Comparison of ENCODE assay signal across 8 cellular contexts in the genomic region with DNA sequence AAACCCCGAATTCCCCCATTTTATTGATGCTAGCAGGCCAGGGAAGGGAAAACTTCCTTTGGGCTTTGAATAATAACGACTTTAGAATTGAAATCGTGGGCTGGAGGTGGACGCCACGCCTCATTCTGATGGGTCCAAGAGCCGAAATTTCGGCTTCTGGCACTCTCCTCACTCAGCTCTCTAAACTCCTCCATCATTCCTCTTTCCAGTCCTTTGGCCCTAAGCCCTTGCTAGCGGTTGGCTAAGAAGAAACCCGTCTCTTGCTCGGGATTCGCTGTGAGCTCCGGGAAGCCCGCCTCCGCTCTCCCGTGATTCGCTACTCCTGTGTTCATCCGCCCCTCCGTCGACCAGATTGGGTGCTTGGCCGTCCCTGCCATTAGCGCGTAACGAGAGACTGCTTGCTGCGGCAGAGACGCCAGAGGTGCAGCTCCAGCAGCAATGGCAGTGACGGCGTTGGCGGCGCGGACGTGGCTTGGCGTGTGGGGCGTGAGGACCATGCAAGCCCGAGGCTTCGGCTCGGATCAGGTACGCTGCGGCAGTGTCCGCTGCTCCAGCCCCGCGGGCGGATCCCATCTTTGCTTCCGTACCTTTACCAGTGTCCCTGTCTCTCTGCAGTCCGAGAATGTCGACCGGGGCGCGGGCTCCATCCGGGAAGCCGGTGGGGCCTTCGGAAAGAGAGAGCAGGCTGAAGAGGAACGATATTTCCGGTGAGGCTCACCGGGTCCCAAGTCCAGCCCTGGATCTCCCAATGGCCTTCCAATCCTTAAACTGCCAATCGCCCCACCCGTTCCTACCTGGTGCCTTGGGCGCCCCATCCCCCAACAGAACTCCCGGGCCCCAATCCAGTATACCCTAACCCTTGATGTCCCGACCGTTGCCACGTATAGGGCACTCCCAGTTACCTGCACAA. TPM values are rescaled to one million over a fixed set of nuclear protein-coding genes. Genes with fewer than 3 reads are reported as not detected.
DNase-seq lines count a peak whose midpoint lies in the region; ATAC-seq and TF ChIP-seq lines count a peak whose summit lies in the region.

A gene (plus strand): TSS at position 379 of the 910 bp plus-strand sequence. CDS start 60 bp downstream, at position 439.

- WGBS in heart right ventricle, 2 donors, result 1% methylated on average over 61 of the region's 61 CpGs

- H3K27ac Mint-ChIP-seq in T-cell, result no peak within 1 kb of the TSS

- H3K27me3 ChIP-seq in heart right ventricle (no peaks in the 10 kb centered on the region), upper lobe of right lung (no peaks in the 10 kb centered on the region)

- H3K4me3 Mint-ChIP-seq in T-cell, result no peak within 1 kb of the TSS

- POLR2A ChIA-PET in T-cell (lab: Charles Lee), result interaction anchor here (0.6 to 2.5 kb wide), 7 partner anchors 8 to 1684 kb away, joined by 3 to 37 read pairs (median 4); a partner anchor contains a TSS

- in situ Hi-C loops in GM13977 (cut with MboI; ENCODE audit: low pct_unique_long_range_greater_than_20kb, low sequenced_read_pairs, unreplicated experiment), result no loop called here

- H3K4me1 Mint-ChIP-seq in T-cell, result peaks cover 21 to 28% (median 23%) of the 10 kb centered on the region in 3 donors

- TF ChIP-seq CTCF in GM13977 (IDR thresholded peaks at IDR 0.05; ENCODE audit: extremely low read depth, insufficient read depth, missing control alignments) (no peak), heart right ventricle (IDR thresholded peaks at IDR 0.05) (no peak), upper lobe of right lung (IDR thresholded peaks at IDR 0.05) (no peak)

- H3K9me3 ChIP-seq in heart right ventricle (no peaks in the 10 kb centered on the region), upper lobe of right lung (no peaks in the 10 kb centered on the region)

- peak within 1 kb of the TSS; percentile 73 to 100 (median 90) for H3K4me3 ChIP-seq in heart right ventricle
- peak within 1 kb of the TSS; percentile 95 for H3K4me3 ChIP-seq in upper lobe of right lung

- peak; percentile 89 for ATAC-seq in HG02870 (IDR thresholded peaks at IDR 0.05; ENCODE audit: unreplicated experiment)
- peak; percentile 95 to 97 (median 97) for ATAC-seq in T-cell (replicated peaks in 1 of 4)
- peak; percentile 91 to 97 (median 96) for ATAC-seq in heart right ventricle
- peak; percentile 99 for ATAC-seq in upper lobe of right lung

- H3K36me3 Mint-ChIP-seq in T-cell, result peaks cover 3% of the 10 kb centered on the region

- H3K4me1 ChIP-seq in heart right ventricle (peaks cover 3 to 57% (median 43%) of the 10 kb centered on the region in 9 donors), upper lobe of right lung (peaks cover 29% of the 10 kb centered on the region)

- CTCF ChIA-PET in T-cell (lab: Charles Lee), result interaction anchor here (0.6 to 1.7 kb wide), 7 partner anchors 10 to 681 kb away, joined by 3 to 20 read pairs (median 4); a partner anchor contains a TSS

- H3K27ac ChIP-seq in heart right ventricle (peak within 1 kb of the TSS; percentile 40 to 96 (median 92)), upper lobe of right lung (peak within 1 kb of the TSS; percentile 91)

- DNase-seq in GM13977 (ENCODE audit: low spot score) (peak; percentile 95), NCI-H146 (lab: John Stamatoyannopoulos, UW) (peak; percentile 96), T-cell (peak; percentile 80 to 97 (median 94)), amniotic epithelial cell (ENCODE audit: low read depth) (peak; percentile 96), heart right ventricle (peak; percentile 96 to 98), posterior vena cava (ENCODE audit: low spot score) (peak; percentile 99), upper lobe of right lung (peak; percentile 97)

- H3K27me3 Mint-ChIP-seq in T-cell, result no peaks in the 10 kb centered on the region

- H3K36me3 ChIP-seq in heart right ventricle, result peaks cover 0 to 21% (median 0%) of the 10 kb centered on the region in 9 donors
- peaks cover 4% of the 10 kb centered on the region for H3K36me3 ChIP-seq in upper lobe of right lung

- intact Hi-C loops in heart right ventricle (cut with DNase I), result loop anchor here in 1 of 10 donors (10.0 kb wide), 1 partner anchor 339 kb away; no protein-coding TSS in a partner anchor
- intact Hi-C loops in posterior vena cava (cut with DNase I), result no loop called here
- intact Hi-C loops in upper lobe of right lung (cut with DNase I), result no loop called here

- H3K9me3 Mint-ChIP-seq in T-cell, result no peaks in the 10 kb centered on the region

RNA-seq across cellular contexts. Expression of the gene that starts here (rescaled TPM):
- total RNA-seq in T-cell (100 to 1,000 TPM in 1 of 5 donors, 10 to 100 TPM in 4; 74.4 to 106 (median 93.5) TPM), heart right ventricle (100 to 1,000 TPM; 255 to 482 (median 420) TPM), posterior vena cava (10 to 100 TPM; 85.3 to 88.4 TPM), upper lobe of right lung (87.2 TPM)
- 1,000 to 10,000 TPM in 1 of 2 donors, 100 to 1,000 TPM in 1; 311 to 3,942 TPM for polyA plus RNA-seq in heart right ventricle

Comparison
In these comparisons a context has a peak if more than half of its experiments do, and no peak if none do; other contexts are left out.
1. Peak in every context shown above with its lines: DNase-seq, ATAC-seq, H3K4me3 ChIP-seq and H3K27ac ChIP-seq.